Comparison of ENCODE assay signal across 8 cellular contexts in genomic region chr1:11267350-11268337, GRCh38. TPM values are rescaled to one million over a fixed set of nuclear protein-coding genes. Genes with fewer than 3 reads are reported as not detected.
DNase-seq lines count a peak whose midpoint lies in the region; TF ChIP-seq lines count a peak whose summit lies in the region.
"Not testable (repeated sequence)": the region's sequence is repeated elsewhere in the genome, so short reads cannot be mapped to it uniquely, and the experiment has no call there.

No MANE protein-coding gene starts in this region.

- H3K4ac ChIP-seq in mesenchymal stem cell (ENCODE audit: low read depth in 1 of 2, low read length in 2 of 2): not testable (repeated sequence)

- not testable (repeated sequence) for H3K23ac ChIP-seq in mesenchymal stem cell (ENCODE audit: low read length in 2 of 2)

- not testable (repeated sequence) for TF ChIP-seq CTCF in choroid plexus epithelial cell (conservative IDR thresholded peaks at IDR 0.05; ENCODE audit: low read depth, low read length); hepatocyte (IDR thresholded peaks at IDR 0.05; ENCODE audit: poor library complexity)

- not testable (repeated sequence) for H3K79me2 ChIP-seq in GM23248 (ENCODE audit: insufficient read depth); hepatocyte

- peak; percentile 11 for DNase-seq in A172 (ENCODE audit: low spot score)
- DNase-seq in GM23248: peak; percentile 51
- DNase-seq in M059J (ENCODE audit: low read depth): peak; percentile 56
- peak; percentile 57 for DNase-seq in adipocyte (ENCODE audit: low read depth)
- peak; percentile 95 for DNase-seq in choroid plexus epithelial cell (ENCODE audit: low read depth)
- peak; percentile 74 for DNase-seq in fibroblast of gingiva (ENCODE audit: low read depth)
- DNase-seq in hepatocyte (ENCODE audit: low spot score): peak; percentile 26
- peak; percentile 50 for DNase-seq in mesenchymal stem cell

- H2AK5ac ChIP-seq in mesenchymal stem cell (ENCODE audit: low read length, severe bottlenecking): not testable (repeated sequence)

- H3F3A ChIP-seq in GM23248 (ENCODE audit: insufficient read depth): not testable (repeated sequence)

- not testable (repeated sequence) for H4K20me1 ChIP-seq in GM23248 (ENCODE audit: insufficient read depth); hepatocyte (ENCODE audit: insufficient read depth, poor library complexity, severe bottlenecking)

- not testable (repeated sequence) for H3K9me2 ChIP-seq in GM23248 (ENCODE audit: insufficient read depth); hepatocyte (replicated peaks; ENCODE audit: insufficient read depth)

- not testable (repeated sequence) for H3K4me2 ChIP-seq in GM23248 (ENCODE audit: unreplicated experiment); hepatocyte; mesenchymal stem cell (ENCODE audit: low read length, poor library complexity, severe bottlenecking)

- H3K14ac ChIP-seq in mesenchymal stem cell (ENCODE audit: low read length in 2 of 2): not testable (repeated sequence)

- H4K8ac ChIP-seq in mesenchymal stem cell (ENCODE audit: low read length): not testable (repeated sequence)

- not testable (repeated sequence) for H3K9ac ChIP-seq in GM23248; adipocyte (ENCODE audit: low read length); mesenchymal stem cell (ENCODE audit: low read length)

- not testable (repeated sequence) for H3K18ac ChIP-seq in mesenchymal stem cell (ENCODE audit: low read depth in 1 of 2, low read length in 2 of 2)

- H2BK5ac ChIP-seq in mesenchymal stem cell (ENCODE audit: low read depth, low read length, poor library complexity, severe bottlenecking): not testable (repeated sequence)

- not testable (repeated sequence) for H3K79me1 ChIP-seq in mesenchymal stem cell (replicated peaks; ENCODE audit: low read length, poor library complexity, severe bottlenecking)

- in situ Hi-C loops in GM23248 (cut with MboI): not testable (repeated sequence)

- H2BK120ac ChIP-seq in mesenchymal stem cell (ENCODE audit: low read depth, low read length): not testable (repeated sequence)

- not testable (repeated sequence) for H3K27me3 ChIP-seq in GM23248 (replicated peaks; ENCODE audit: insufficient read depth); adipocyte (replicated peaks; ENCODE audit: control insufficient read depth, insufficient read depth, low read length); hepatocyte; mesenchymal stem cell (ENCODE audit: control insufficient read depth in 1 of 2, insufficient read depth in 1 of 2, low read length in 2 of 2)

- H3K27ac ChIP-seq in GM23248; mesenchymal stem cell (ENCODE audit: low read length, poor library complexity, severe bottlenecking): not testable (repeated sequence)
- peak overlapping the region; percentile 81 for H3K27ac ChIP-seq in hepatocyte

- H3K36me3 ChIP-seq in GM23248 (ENCODE audit: low read depth); adipocyte (ENCODE audit: control insufficient read depth, insufficient read depth, low read length, severe bottlenecking); hepatocyte (replicated peaks; ENCODE audit: insufficient read depth, low read depth); mesenchymal stem cell (ENCODE audit: control insufficient read depth in 1 of 2, insufficient read depth in 2 of 2, low read depth in 1 of 2, low read length in 2 of 2): not testable (repeated sequence)

- 81 to 83% methylated on average over 19 of the region's 19 CpGs for WGBS in GM23248 (ENCODE audit: low coverage in 1 of 2, low lambda C conversion rate in 2 of 2, missing lambda C conversion rate in 2 of 2), 2 experiments
- 89% methylated on average over 19 of the region's 19 CpGs for WGBS in hepatocyte (ENCODE audit: low lambda C conversion rate, missing lambda C conversion rate)
- 80% methylated on average over 19 of the region's 19 CpGs for WGBS in mesenchymal stem cell

- H3K4me1 ChIP-seq in GM23248 (ENCODE audit: insufficient read depth); hepatocyte (ENCODE audit: insufficient read depth); mesenchymal stem cell (ENCODE audit: control insufficient read depth, insufficient read depth, low read depth, low read length): not testable (repeated sequence)
- H3K4me1 ChIP-seq in adipocyte (ENCODE audit: control insufficient read depth, insufficient read depth, low read length): peaks cover 17% of the 10 kb centered on the region

- H2AFZ ChIP-seq in GM23248; hepatocyte; mesenchymal stem cell (ENCODE audit: low read depth, low read length): not testable (repeated sequence)

- H4K91ac ChIP-seq in mesenchymal stem cell (ENCODE audit: low read length): not testable (repeated sequence)

- not testable (repeated sequence) for H2BK12ac ChIP-seq in mesenchymal stem cell (ENCODE audit: low read length in 2 of 2)

- H2BK15ac ChIP-seq in mesenchymal stem cell (ENCODE audit: low read depth, poor library complexity, severe bottlenecking): not testable (repeated sequence)

- H3K9me3 ChIP-seq in GM23248 (ENCODE audit: low read depth); adipocyte (ENCODE audit: control insufficient read depth, low read length); hepatocyte (ENCODE audit: low read depth); mesenchymal stem cell (ENCODE audit: control insufficient read depth, low read length): not testable (repeated sequence)

- not testable (repeated sequence) for H3K4me3 ChIP-seq in GM23248; adipocyte (ENCODE audit: low read length); choroid plexus epithelial cell (ENCODE audit: low read depth, low read length); hepatocyte; mesenchymal stem cell (ENCODE audit: insufficient read depth in 1 of 2, low read depth in 1 of 2, low read length in 2 of 2)

RNA-seq across cellular contexts. Expression of gene MTOR, which starts 5.3 kb away (rescaled TPM):
- 20.6 and 27.7 TPM in 2 replicates for total RNA-seq in A172 (2014; rRNA removed; shearing (Covaris generic))
- 27.6 and 30.7 TPM in 2 replicates for total RNA-seq in GM23248 (2014; rRNA removed; shearing (Covaris generic))
- polyA plus RNA-seq in GM23248 (2016; fragmentation: Nextera tagmentation; extraction: Ambion mirVana): 10.3 and 10.6 TPM in 2 replicates
- total RNA-seq in M059J (2014; rRNA removed; shearing (Covaris generic)): 27.6 and 46.6 TPM in 2 replicates
- total RNA-seq in hepatocyte: 35.8 and 37.7 TPM in 2 replicates
- 11.9 and 17.2 TPM in 2 replicates for polyA plus RNA-seq in hepatocyte
- 13.8 TPM for polyA plus RNA-seq in mesenchymal stem cell (2013, experiment 1 of 2)
- polyA plus RNA-seq in mesenchymal stem cell (2013, experiment 2 of 2): 12.8 TPM

RNA-seq across cellular contexts. Expression of gene UBIAD1, which starts 5.4 kb away (rescaled TPM):
- 5.1 and 7.6 TPM in 2 replicates for total RNA-seq in A172 (2014; rRNA removed; shearing (Covaris generic))
- total RNA-seq in GM23248 (2014; rRNA removed; shearing (Covaris generic)): 4.8 and 5.2 TPM in 2 replicates
- polyA plus RNA-seq in GM23248 (2016; fragmentation: Nextera tagmentation; extraction: Ambion mirVana) (8.1 and 9.8 TPM in 2 replicates), hepatocyte (15.5 and 18.3 TPM in 2 replicates)
- total RNA-seq in M059J (2014; rRNA removed; shearing (Covaris generic)): 9.5 and 11.0 TPM in 2 replicates
- 9.1 and 9.8 TPM in 2 replicates for total RNA-seq in hepatocyte
- polyA plus RNA-seq in mesenchymal stem cell (2013, experiment 1 of 2): 6.8 TPM
- 6.7 TPM for polyA plus RNA-seq in mesenchymal stem cell (2013, experiment 2 of 2)

Comparison
In these comparisons a context has a peak if more than half of its experiments do, and no peak if none do; other contexts are left out.
1. DNase-seq: peak in every context shown above with its lines; median percentile 95 in choroid plexus epithelial cell; 74 in fibroblast of gingiva; 57 in adipocyte; 56 in M059J; 51 in GM23248; 50 in mesenchymal stem cell; 26 in hepatocyte; 11 in A172.